Comparison of ENCODE assay signal across 1 cellular context in genomic region chr3:153026026-153026425, GRCh38.
TF ChIP-seq lines count a peak whose summit lies in the region.

No MANE protein-coding gene starts in this region.

TF ChIP-seq in GM23338, 12 proteins besides CTCF, POLR2A, EP300 and RAD21 (continued from another document):
- TF ChIP-seq REST (IDR thresholded peaks at IDR 0.05; ENCODE audit: unreplicated experiment): no peak
